In the genomic region with DNA sequence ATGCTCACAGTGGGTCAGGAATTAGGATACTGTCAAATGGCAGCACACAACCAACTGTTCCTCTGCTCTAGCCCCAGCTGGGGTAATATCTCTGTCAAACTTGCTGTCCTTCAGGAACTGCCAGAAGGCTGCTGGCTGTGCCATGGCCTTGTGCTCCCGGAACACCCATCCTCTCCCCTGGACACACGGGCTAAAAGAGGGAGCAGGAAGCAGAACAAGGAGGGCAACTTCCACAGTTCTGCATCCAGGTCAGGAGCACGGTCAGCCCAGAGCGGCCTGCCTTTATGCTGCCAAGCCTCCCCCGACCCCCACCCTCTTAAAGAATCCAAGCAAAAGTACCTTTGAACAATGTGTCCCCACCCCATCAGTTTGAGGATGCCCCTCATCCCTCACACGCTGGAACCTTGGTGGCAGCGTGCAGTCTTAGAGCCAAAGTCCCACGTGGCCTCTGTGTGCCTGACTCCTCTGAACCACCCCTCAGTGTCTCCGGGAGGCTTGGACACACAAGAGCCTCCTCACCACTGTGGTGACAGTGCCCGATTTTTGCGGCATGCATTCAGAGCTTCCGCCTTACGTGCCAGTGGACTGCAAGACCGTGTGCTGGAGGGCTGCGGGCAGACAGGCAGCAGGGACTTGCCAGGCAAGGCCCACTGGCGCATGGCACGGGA, we compare ENCODE assay signal across 18 cellular contexts.
DNase-seq lines count a peak whose midpoint lies in the region; ATAC-seq and TF ChIP-seq lines count a peak whose summit lies in the region.
"Had no signal": no experiment of that assay in that cellular context is flagged by ENCODE, and none has a peak within 500 bp of the region (broad histone marks: within the 10 kb centered on the region; RNA-seq: fewer than 3 reads in every experiment).

No MANE protein-coding gene starts in this region.

- no peak overlapping the region for H4K91ac ChIP-seq in IMR-90 (ENCODE audit: insufficient read depth, low read depth, low read length)

- dilution Hi-C loops in IMR-90 (cut with HindIII; ENCODE audit: low sequenced_read_pairs, unreplicated experiment), result no loop called here

- no peak overlapping the region for H2BK120ac ChIP-seq in IMR-90 (ENCODE audit: low read depth, low read length)

- H3K4me1 Mint-ChIP-seq in endodermal cell, result peaks cover 4% of the 10 kb centered on the region
- H3K4me1 Mint-ChIP-seq in naive thymus-derived CD4-positive, alpha-beta T cell, result peaks cover 9 to 25% (median 21%) of the 10 kb centered on the region in 7 donors

- peak; percentile 2; the same call in 1 of the 2 replicates for ATAC-seq in IMR-90 (ENCODE audit: low read depth)
- no peak for ATAC-seq in naive thymus-derived CD4-positive, alpha-beta T cell
- ATAC-seq: pancreas had no signal

- no peak overlapping the region for H3K18ac ChIP-seq in IMR-90 (ENCODE audit: low read depth, low read length)

- H2BK5ac ChIP-seq in IMR-90 (ENCODE audit: low read depth, low read length, poor library complexity, severe bottlenecking), result peak overlapping the region; percentile 24

- H2BK15ac ChIP-seq in IMR-90 (ENCODE audit: low read depth, low read length), result no peak overlapping the region

- peaks cover 41% of the 10 kb centered on the region for H3K9me1 ChIP-seq in IMR-90 (ENCODE audit: insufficient read depth, low read length)

- TF ChIP-seq CTCF in IMR-90 (conservative IDR thresholded peaks at IDR 0.05; ENCODE audit: low read depth, low read length) (no peak), endodermal cell (conservative IDR thresholded peaks at IDR 0.05) (no peak), osteoblast (IDR thresholded peaks at IDR 0.05; ENCODE audit: extremely low read depth, low read depth, low read length) (no peak), brain microvascular endothelial cell (IDR thresholded peaks at IDR 0.05; ENCODE audit: low read depth, low read length, missing control alignments) (no peak)

- no peak for TF ChIP-seq RAD21 in IMR-90 (IDR thresholded peaks at IDR 0.05; ENCODE audit: low read length)

- POLR2A ChIA-PET in IMR-90 (lab: Charles Lee; ENCODE audit: unreplicated experiment), result no interaction called here
- POLR2A ChIA-PET in naive thymus-derived CD4-positive, alpha-beta T cell (lab: Charles Lee), result no interaction called here

- H2BK20ac ChIP-seq in IMR-90 (ENCODE audit: low read depth, low read length), result no peak overlapping the region

- peak overlapping the region in 1 of 2 experiments; percentile 18; a peak in 1 of 4 replicates for H4K8ac ChIP-seq in IMR-90 (ENCODE audit: low read depth in 2 of 2, low read length in 2 of 2)

- H4K5ac ChIP-seq in IMR-90 (ENCODE audit: low read depth, low read length), result no peak overlapping the region

- H3K4me3 Mint-ChIP-seq in endodermal cell, result no peak overlapping the region
- H3K4me3 Mint-ChIP-seq in naive thymus-derived CD4-positive, alpha-beta T cell, result no peak overlapping the region
- H3K4me3 Mint-ChIP-seq: activated naive CD4-positive, alpha-beta T cell treated with anti-CD3 and anti-CD28 coated beads, Interleukin-2, amount 50 U/mL, for 24 hours had no signal

- TF ChIP-seq POLR2A in GM10847 (IDR thresholded peaks at IDR 0.05; ENCODE audit: extremely low read depth, insufficient read length), result peak; percentile 9
- TF ChIP-seq POLR2A in IMR-90 (IDR thresholded peaks at IDR 0.05; ENCODE audit: low read depth, low read length), result no peak

- intact Hi-C loops in IMR-90 (cut with micrococcal nuclease), result no loop called here
- intact Hi-C loops in naive thymus-derived CD4-positive, alpha-beta T cell (cut with micrococcal nuclease), result no loop called here

- H3K36me3 Mint-ChIP-seq in endodermal cell (ENCODE audit: low read depth), result peaks cover 34% of the 10 kb centered on the region
- H3K36me3 Mint-ChIP-seq in naive thymus-derived CD4-positive, alpha-beta T cell, result peaks cover 4 to 37% (median 6%) of the 10 kb centered on the region in 5 donors

- WGBS in IMR-90 (ENCODE audit: extremely low coverage in 2 of 2, insufficient read length in 1 of 2), 2 experiments, result 92% methylated on average over 10 of the region's 17 CpGs; no CpG with 5 or more reads in 1 of the 2 experiments
- 90 to 100% methylated on average over 7 to 17 of the region's 17 CpGs for WGBS in endodermal cell (ENCODE audit: insufficient coverage in 1 of 2, insufficient read length in 1 of 2), 2 experiments

- H3K4me2 ChIP-seq in IMR-90 (ENCODE audit: low read depth, low read length) (no peak overlapping the region), osteoblast (ENCODE audit: insufficient read depth, low read length) (no peak overlapping the region)
- H3K4me2 ChIP-seq: BLaER1 treated with 17β-estradiol and CSF1 and Interleukin-3, amounts not matched to agents 10 nM and 100 nM; KMS-11; SK-N-SH had no signal

- 0 out of 2 replicates have a peak overlapping the region, but pooled peaks have one; percentile 10 for H3K27ac ChIP-seq in IMR-90 (ENCODE audit: insufficient read depth, low read length)
- H3K27ac ChIP-seq in endodermal cell (ENCODE audit: low read depth, low read length), result no peak overlapping the region
- H3K27ac ChIP-seq in osteoblast (ENCODE audit: low read depth, low read length), result peak overlapping the region; percentile 68
- no peak overlapping the region for H3K27ac ChIP-seq in brain microvascular endothelial cell
- H3K27ac ChIP-seq in naive thymus-derived CD4-positive, alpha-beta T cell (ENCODE audit: low read depth, low read length), result no peak overlapping the region
- H3K27ac ChIP-seq: BLaER1 treated with 17β-estradiol and CSF1 and Interleukin-3, amounts not matched to agents 10 nM and 100 nM; epithelial cell of prostate; KMS-11; pancreas had no signal

- peaks cover 55% of the 10 kb centered on the region for H3K79me2 ChIP-seq in osteoblast (ENCODE audit: insufficient read depth, low read length)

- DNase-seq in IMR-90, result no peak
- DNase-seq in endodermal cell, result peak; percentile 41
- DNase-seq in osteoblast (ENCODE audit: insufficient read length, low spot score, missing footprints), result no peak
- no peak for DNase-seq in brain microvascular endothelial cell
- no peak for DNase-seq in NCI-H1048 (lab: John Stamatoyannopoulos, UW)
- no peak for DNase-seq in EL
- DNase-seq in naive thymus-derived CD4-positive, alpha-beta T cell, result no peak
- DNase-seq: central memory CD4-positive, alpha-beta T cell; DMS79 treated with DMSO at 0.1 percent for 48 hours; NCI-H510A; SK-N-SH; stimulated activated CD4-positive, alpha-beta T cell treated with anti-CD3 and anti-CD28 coated beads, Interleukin-12 subunit alpha, Interleukin-12 subunit beta, amount 100 ng/mL, for 4 hours had no signal

- 0 out of 2 replicates have a peak overlapping the region, but pooled peaks have one; percentile 17 for H3K23ac ChIP-seq in IMR-90 (ENCODE audit: low read depth, low read length)

- H3K79me1 ChIP-seq in IMR-90 (ENCODE audit: low read depth in 1 of 2, low read length in 2 of 2), result peaks cover 35 to 85% of the 10 kb centered on the region in 2 experiments

- H3K9ac ChIP-seq in IMR-90 (ENCODE audit: low read depth, low read length), result no peak overlapping the region
- no peak overlapping the region for H3K9ac ChIP-seq in endodermal cell (ENCODE audit: extremely low read depth, low read length, poor library complexity, severe bottlenecking)
- H3K9ac ChIP-seq: BLaER1 treated with 17β-estradiol and CSF1 and Interleukin-3, amounts not matched to agents 10 nM and 100 nM; KMS-11; SK-N-SH had no signal

- peak overlapping the region; percentile 29 for H2AK5ac ChIP-seq in IMR-90 (ENCODE audit: low read depth, low read length)

- no peaks in the 10 kb centered on the region for H3K27me3 Mint-ChIP-seq in endodermal cell (ENCODE audit: insufficient read depth)
- H3K27me3 Mint-ChIP-seq in naive thymus-derived CD4-positive, alpha-beta T cell, result no peaks in the 10 kb centered on the region
- H3K27me3 Mint-ChIP-seq: activated naive CD4-positive, alpha-beta T cell treated with anti-CD3 and anti-CD28 coated beads, Interleukin-2, amount 50 U/mL, for 24 hours had no signal

- H3K4me3 ChIP-seq in IMR-90 (ENCODE audit: insufficient read depth, low read depth, low read length) (no peak overlapping the region), endodermal cell (ENCODE audit: low read length) (no peak overlapping the region), osteoblast (ENCODE audit: insufficient read depth, low read length) (no peak overlapping the region), brain microvascular endothelial cell (ENCODE audit: low read depth, low read length) (no peak overlapping the region)
- no peak overlapping the region for H3K4me3 ChIP-seq in naive thymus-derived CD4-positive, alpha-beta T cell (ENCODE audit: low read length)
- H3K4me3 ChIP-seq: BLaER1 treated with 17β-estradiol and CSF1 and Interleukin-3, amounts not matched to agents 10 nM and 100 nM; pancreas had no signal

- no TSS peak for BruUV-seq in IMR-90 (replicated peaks; lab: Mats Ljungman, UMichigan)

- H3K4me1 ChIP-seq in IMR-90 (ENCODE audit: control insufficient read depth, insufficient read depth, low read length), result peaks cover 12% of the 10 kb centered on the region
- H3K4me1 ChIP-seq in endodermal cell (ENCODE audit: control insufficient read depth, insufficient read depth, low read length), result no peaks in the 10 kb centered on the region
- H3K4me1 ChIP-seq in osteoblast (ENCODE audit: insufficient read depth, low read length), result no peaks in the 10 kb centered on the region
- peaks cover 0 to 10% of the 10 kb centered on the region in 2 donors for H3K4me1 ChIP-seq in naive thymus-derived CD4-positive, alpha-beta T cell (ENCODE audit: control insufficient read depth in 2 of 2, insufficient read depth in 2 of 2, low read length in 2 of 2)
- H3K4me1 ChIP-seq: pancreas had no signal

- H2AK9ac ChIP-seq in IMR-90 (replicated peaks; ENCODE audit: low read depth, low read length, poor library complexity), result peak overlapping the region; percentile 33

- H3K27me3 ChIP-seq in IMR-90 (ENCODE audit: control insufficient read depth, insufficient read depth, low read length), result no peaks in the 10 kb centered on the region
- H3K27me3 ChIP-seq in endodermal cell (ENCODE audit: control insufficient read depth, insufficient read depth, low read length, poor library complexity, severe bottlenecking), result no peaks in the 10 kb centered on the region
- no peaks in the 10 kb centered on the region for H3K27me3 ChIP-seq in osteoblast (ENCODE audit: insufficient read depth, low read length)
- H3K27me3 ChIP-seq in brain microvascular endothelial cell (replicated peaks), result no peaks in the 10 kb centered on the region
- no peaks in the 10 kb centered on the region for H3K27me3 ChIP-seq in naive thymus-derived CD4-positive, alpha-beta T cell (ENCODE audit: control insufficient read depth in 2 of 2, insufficient read depth in 2 of 2, low read length in 2 of 2)
- H3K27me3 ChIP-seq: BLaER1 treated with 17β-estradiol and CSF1 and Interleukin-3, amounts not matched to agents 10 nM and 100 nM; pancreas had no signal

- no peaks in the 10 kb centered on the region for H3K9me3 ChIP-seq in IMR-90 (ENCODE audit: control insufficient read depth, insufficient read depth, low read length)
- no peaks in the 10 kb centered on the region for H3K9me3 ChIP-seq in endodermal cell (ENCODE audit: control insufficient read depth, low read length)
- no peaks in the 10 kb centered on the region for H3K9me3 ChIP-seq in osteoblast (ENCODE audit: low read depth, low read length)
- H3K9me3 ChIP-seq in naive thymus-derived CD4-positive, alpha-beta T cell (ENCODE audit: control insufficient read depth in 2 of 3, low read length in 3 of 3), result no peaks in the 10 kb centered on the region
- H3K9me3 ChIP-seq: BLaER1 treated with 17β-estradiol and CSF1 and Interleukin-3, amounts not matched to agents 10 nM and 100 nM; pancreas; SK-N-SH had no signal

- peak overlapping the region; percentile 55 for H2AFZ ChIP-seq in IMR-90 (replicated peaks; ENCODE audit: low read length, poor library complexity)
- H2AFZ ChIP-seq in osteoblast (ENCODE audit: low read length), result no peak overlapping the region

- peak overlapping the region; percentile 1; the same call in 1 of the 2 replicates for H3K14ac ChIP-seq in IMR-90 (replicated peaks; ENCODE audit: low read depth, low read length)

- peaks cover 73% of the 10 kb centered on the region for H3K36me3 ChIP-seq in IMR-90 (ENCODE audit: control insufficient read depth, insufficient read depth, low read length)
- peaks cover 66% of the 10 kb centered on the region for H3K36me3 ChIP-seq in endodermal cell (ENCODE audit: control insufficient read depth, insufficient read depth, low read length)
- H3K36me3 ChIP-seq in osteoblast (ENCODE audit: insufficient read depth, low read length), result peaks cover 74% of the 10 kb centered on the region
- peaks cover 57% of the 10 kb centered on the region for H3K36me3 ChIP-seq in brain microvascular endothelial cell (replicated peaks)
- peaks cover 0 to 72% (median 15%) of the 10 kb centered on the region in 3 experiments for H3K36me3 ChIP-seq in naive thymus-derived CD4-positive, alpha-beta T cell (ENCODE audit: control insufficient read depth in 2 of 3, insufficient read depth in 3 of 3, low read length in 3 of 3)

- no peak overlapping the region for H3K56ac ChIP-seq in IMR-90 (ENCODE audit: extremely low read depth, insufficient read depth, low read length)

- H3K27ac Mint-ChIP-seq in endodermal cell, result peak overlapping the region; percentile 62
- peak overlapping the region in 3 of 9 donors; percentile 32 to 49 (median 38) for H3K27ac Mint-ChIP-seq in naive thymus-derived CD4-positive, alpha-beta T cell
- H3K27ac Mint-ChIP-seq: activated naive CD4-positive, alpha-beta T cell treated with anti-CD3 and anti-CD28 coated beads, Interleukin-2, amount 50 U/mL, for 24 hours had no signal

- H3K9me3 Mint-ChIP-seq in endodermal cell, result no peaks in the 10 kb centered on the region
- peaks cover 0 to 2% (median 0%) of the 10 kb centered on the region in 11 donors for H3K9me3 Mint-ChIP-seq in naive thymus-derived CD4-positive, alpha-beta T cell
- H3K9me3 Mint-ChIP-seq: activated naive CD4-positive, alpha-beta T cell treated with anti-CD3 and anti-CD28 coated beads, Interleukin-2, amount 50 U/mL, for 24 hours had no signal

- in situ Hi-C loops in IMR-90 (cut with MboI; ENCODE audit: low sequenced_read_pairs), result no loop called here
- in situ Hi-C loops in brain microvascular endothelial cell (cut with HindIII; ENCODE audit: low pct_ligation_motif_present, low sequenced_read_pairs), result no loop called here

- H4K20me1 ChIP-seq in IMR-90 (ENCODE audit: insufficient read depth, low read length), result peaks cover 76% of the 10 kb centered on the region
- peaks cover 78% of the 10 kb centered on the region for H4K20me1 ChIP-seq in osteoblast (ENCODE audit: insufficient read depth, low read length)

- peak overlapping the region; percentile 28; the same call in 1 of the 2 replicates for H3K4ac ChIP-seq in IMR-90 (ENCODE audit: low read depth, low read length)

- CTCF ChIA-PET in IMR-90 (lab: Yijun Ruan, JAX), result no interaction called here
- CTCF ChIA-PET in naive thymus-derived CD4-positive, alpha-beta T cell (lab: Charles Lee), result no interaction called here

Comparison
In these comparisons a context has a peak if more than half of its experiments do, and no peak if none do; other contexts are left out.
1. H3K27ac ChIP-seq: peak in IMR-90 (single experiment) and osteoblast (single experiment); none in endodermal cell (single experiment), brain microvascular endothelial cell (single experiment) and naive thymus-derived CD4-positive, alpha-beta T cell (single experiment).